In the genomic region with DNA sequence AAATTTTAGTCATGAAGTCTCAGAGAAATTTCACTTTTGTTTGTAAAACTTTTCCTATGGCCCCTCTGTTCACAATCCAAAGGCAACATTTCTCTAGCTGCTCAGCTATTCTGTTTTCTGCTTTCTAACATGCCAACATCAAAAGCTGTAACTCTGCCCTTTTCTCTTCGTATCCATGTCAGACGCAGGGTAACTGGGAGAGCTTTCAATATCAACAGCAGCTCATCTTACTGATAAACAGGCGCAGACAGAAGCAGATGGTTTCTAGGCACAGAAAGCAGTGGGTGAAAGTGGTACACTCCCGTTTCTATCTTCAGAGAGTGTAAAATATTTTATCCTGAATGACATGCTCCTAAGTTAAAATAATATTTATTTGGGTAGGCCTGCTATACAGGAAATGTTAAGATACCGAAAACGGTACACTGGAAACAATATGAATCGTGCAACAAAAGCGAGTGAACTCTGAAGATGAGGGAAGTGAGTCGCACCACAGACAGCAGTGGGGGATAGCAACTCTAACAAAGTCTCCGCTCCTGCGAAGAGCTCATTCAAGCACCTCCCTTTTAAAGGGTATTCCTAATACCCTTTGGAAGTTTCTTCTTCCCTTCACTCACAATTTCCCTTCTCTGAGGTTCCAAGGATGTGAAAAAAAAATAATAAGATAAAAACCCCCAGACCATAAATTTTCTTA, we compare ENCODE assay signal across 17 cellular contexts.
DNase-seq lines count a peak whose midpoint lies in the region; TF ChIP-seq lines count a peak whose summit lies in the region.
"Had no signal": no experiment of that assay in that cellular context is flagged by ENCODE, and none has a peak within 500 bp of the region (broad histone marks: within the 10 kb centered on the region; RNA-seq: fewer than 3 reads in every experiment).

No MANE protein-coding gene starts in this region.

- no peaks in the 10 kb centered on the region for H3K79me2 ChIP-seq in SK-N-SH (ENCODE audit: insufficient read depth)

- POLR2A ChIA-PET in SK-N-SH (lab: Yijun Ruan, JAX) = no interaction called here

- H3K9ac ChIP-seq in SK-N-SH = no peak overlapping the region
- no peak overlapping the region for H3K9ac ChIP-seq in skeletal muscle satellite cell (ENCODE audit: low read depth, low read length)
- H3K9ac ChIP-seq: BLaER1 had no signal

- TF ChIP-seq RAD21 in SK-N-SH (IDR thresholded peaks at IDR 0.05; ENCODE audit: low read length) = 0 out of 2 replicates have a peak, but pooled peaks have one; percentile 11

- H3K27me3 ChIP-seq in SK-N-SH (ENCODE audit: insufficient read depth) (no peaks in the 10 kb centered on the region), skeletal muscle satellite cell (ENCODE audit: control insufficient read depth, insufficient read depth, low read length) (no peaks in the 10 kb centered on the region)
- H3K27me3 ChIP-seq: BLaER1, spleen, tibial nerve had no signal

- peak overlapping the region; percentile 78; the same call in 1 of the 2 replicates for H2AFZ ChIP-seq in SK-N-SH (ENCODE audit: low read depth)

- no peaks in the 10 kb centered on the region for H3K9me2 ChIP-seq in SK-N-SH

- H4K20me1 ChIP-seq in SK-N-SH (ENCODE audit: insufficient read depth) = no peaks in the 10 kb centered on the region
- H4K20me1 ChIP-seq: BLaER1 had no signal

- no peak for TF ChIP-seq CTCF in SK-N-SH (IDR thresholded peaks at IDR 0.05)
- no peak for TF ChIP-seq CTCF in fibroblast of pulmonary artery (IDR thresholded peaks at IDR 0.05; ENCODE audit: low read length, missing control alignments)

- no peak for TF ChIP-seq EP300 in SK-N-SH (IDR thresholded peaks at IDR 0.05; ENCODE audit: borderline replicate concordance in 1 of 2, low read depth in 1 of 2, low read length in 1 of 2)

- H3K4me2 ChIP-seq in SK-N-SH (peak overlapping the region; percentile 23), skeletal muscle satellite cell (ENCODE audit: low read length) (peak overlapping the region; percentile 58)
- H3K4me2 ChIP-seq: BLaER1 had no signal

- DNase-seq in DMS 273 (lab: John Stamatoyannopoulos, UW; ENCODE audit: unreplicated experiment) (peak; percentile 41), DMS 273 treated with DMSO at 0.1 percent for 48 hours (lab: John Stamatoyannopoulos, UW) (no peak), SK-N-SH (peak; percentile 35), fibroblast of pulmonary artery (ENCODE audit: low read depth) (peak; percentile 25), activated gamma-delta T cell (lab: John Stamatoyannopoulos, UW) (no peak), CD1c-positive myeloid dendritic cell (ENCODE audit: extremely low spot score) (no peak)
- no peak for DNase-seq in stimulated activated CD4-positive, alpha-beta T cell treated with anti-CD3 and anti-CD28 coated beads, Interleukin-12 subunit alpha, Interleukin-12 subunit beta, amount 100 ng/mL, for 4 hours
- DNase-seq: activated CD4-positive, alpha-beta T cell treated with anti-CD3 and anti-CD28 coated beads, Interleukin-2, amount 10 ng/mL, durations not matched to agents 24 days and 14 days; activated naive CD4-positive, alpha-beta T cell treated with Interleukin-2 at 50 U/mL for 16 hours; H9; Karpas-422; PC-3; spleen had no signal

- peaks cover 0 to 5% of the 10 kb centered on the region in 2 experiments; a peak in 2 of 4 replicates for H3K4me1 ChIP-seq in SK-N-SH (ENCODE audit: control insufficient read depth in 1 of 2, insufficient read depth in 2 of 2, low read depth in 1 of 2, low read length in 1 of 2)
- H3K4me1 ChIP-seq in skeletal muscle satellite cell (ENCODE audit: control insufficient read depth, insufficient read depth, low read length) = no peaks in the 10 kb centered on the region
- H3K4me1 ChIP-seq: BLaER1, spleen had no signal

- H3F3A ChIP-seq in SK-N-SH (replicated peaks; ENCODE audit: insufficient read depth) = no peaks in the 10 kb centered on the region

- H3K36me3 ChIP-seq in SK-N-SH (replicated peaks in 1 of 2; ENCODE audit: control insufficient read depth in 1 of 2, insufficient read depth in 2 of 2, low read length in 1 of 2) (no peaks in the 10 kb centered on the region), skeletal muscle satellite cell (ENCODE audit: insufficient read depth, low read length) (no peaks in the 10 kb centered on the region)
- H3K36me3 ChIP-seq: BLaER1, spleen, tibial nerve had no signal

- H3K4me3 ChIP-seq in SK-N-SH (ENCODE audit: low read depth in 2 of 2, low read length in 1 of 2) = peak overlapping the region; percentile 25 to 46
- peak overlapping the region; percentile 33 for H3K4me3 ChIP-seq in fibroblast of pulmonary artery (replicated peaks; ENCODE audit: low read depth, low read length)
- peak overlapping the region; percentile 43 for H3K4me3 ChIP-seq in skeletal muscle satellite cell (ENCODE audit: low read length)
- H3K4me3 ChIP-seq: BLaER1 had no signal

- CTCF ChIA-PET in SK-N-SH (lab: Yijun Ruan, JAX) = interaction anchor here (0.6 to 2.1 kb wide), 4 partner anchors 10 to 919 kb away, joined by 3 to 11 read pairs (median 6); no protein-coding TSS in a partner anchor

- H3K9me3 ChIP-seq in SK-N-SH (no peaks in the 10 kb centered on the region), skeletal muscle satellite cell (replicated peaks; ENCODE audit: low read length) (no peaks in the 10 kb centered on the region)
- H3K9me3 ChIP-seq: BLaER1, spleen, tibial nerve had no signal

- WGBS in SK-N-SH (ENCODE audit: low lambda C conversion rate) = 41% methylated on average over 11 of the region's 11 CpGs

- H3K27ac ChIP-seq in SK-N-SH (ENCODE audit: low read depth in 2 of 2, low read length in 1 of 2) = peak overlapping the region; percentile 12 to 28; a peak in 3 of 4 replicates
- H3K27ac ChIP-seq: 22Rv1, BLaER1, spleen had no signal

TF ChIP-seq in SK-N-SH, 30 proteins besides CTCF, POLR2A, EP300 and RAD21:
- no peak for TF ChIP-seq TCF12 (IDR thresholded peaks at IDR 0.05)
- TF ChIP-seq GATA2 (CRISPR knock-in tag; IDR thresholded peaks at IDR 0.05) = peak; percentile 76

Comparison
In these comparisons a context has a peak if more than half of its experiments do, and no peak if none do; other contexts are left out.
1. DNase-seq: peak in DMS 273 (single experiment), SK-N-SH (single experiment) and fibroblast of pulmonary artery (single experiment); none in DMS 273 treated with DMSO at 0.1 percent for 48 hours (single experiment), stimulated activated CD4-positive, alpha-beta T cell treated with anti-CD3 and anti-CD28 coated beads, Interleukin-12 subunit alpha, Interleukin-12 subunit beta, amount 100 ng/mL, for 4 hours (single experiment), activated gamma-delta T cell (single experiment) and CD1c-positive myeloid dendritic cell (single experiment).
2. Peak in every context shown above with its lines, with median percentiles within 50 percentile points of each other: H3K4me3 ChIP-seq.